In genomic region chr1:20250346-20250989, GRCh38 we compare ENCODE assay signal across 12 cellular contexts. TPM values are rescaled to one million over a fixed set of nuclear protein-coding genes. Genes with fewer than 3 reads are reported as not detected.
A peak's percentile ranks its signal among the peaks of the same experiment; 100 is the strongest.
DNase-seq lines count a peak whose midpoint lies in the region; ATAC-seq, FAIRE-seq and TF ChIP-seq lines count a peak whose summit lies in the region.
"Had no signal": no experiment of that assay in that cellular context is flagged by ENCODE, and none has a peak within 500 bp of the region (broad histone marks: within the 10 kb centered on the region; RNA-seq: fewer than 3 reads in every experiment).

No MANE protein-coding gene starts in this region.

- peaks cover 0 to 22% (median 0%) of the 10 kb centered on the region in 3 donors for H3K27me3 ChIP-seq in stomach
- H3K27me3 ChIP-seq: ascending aorta had no signal

- no peak for TF ChIP-seq EP300 in stomach (IDR thresholded peaks at IDR 0.05)

- no peaks in the 10 kb centered on the region for H3K36me3 ChIP-seq in stomach
- H3K36me3 ChIP-seq: ascending aorta had no signal

- TF ChIP-seq CTCF in fibroblast of pulmonary artery (IDR thresholded peaks at IDR 0.05; ENCODE audit: low read length, missing control alignments) (no peak), stomach (IDR thresholded peaks at IDR 0.05) (no peak)

- H3K36me3 Mint-ChIP-seq in activated T-cell treated with anti-CD3 and anti-CD28 coated beads, Interleukin-2, amount 50 U/mL, for 72 hours (ENCODE audit: insufficient read depth in 2 of 2) = peaks cover 0 to 4% of the 10 kb centered on the region in 2 donors
- H3K36me3 Mint-ChIP-seq in activated T-cell treated with anti-CD3 and anti-CD28 coated beads, Interleukin-2, amount 50 U/mL, for 24 hours (ENCODE audit: low read depth) = no peaks in the 10 kb centered on the region

- H3K27ac ChIP-seq in stomach = peak overlapping the region in 1 of 5 donors; percentile 24
- H3K27ac ChIP-seq: ascending aorta had no signal

- H3K4me1 Mint-ChIP-seq in activated T-cell treated with anti-CD3 and anti-CD28 coated beads, Interleukin-2, amount 50 U/mL, for 72 hours (ENCODE audit: low read depth) = peaks cover 28% of the 10 kb centered on the region
- peaks cover 26% of the 10 kb centered on the region for H3K4me1 Mint-ChIP-seq in activated T-cell treated with anti-CD3 and anti-CD28 coated beads, Interleukin-2, amount 50 U/mL, for 24 hours (ENCODE audit: low read depth)

- ATAC-seq in activated T-cell treated with anti-CD3 and anti-CD28 coated beads, Interleukin-2, amount 50 U/mL, for 72 hours (replicated peaks in 1 of 2) = peak in 1 of 2 donors; percentile 42

- H3K4me1 ChIP-seq in stomach = peaks cover 0 to 8% (median 2%) of the 10 kb centered on the region in 4 donors
- H3K4me1 ChIP-seq: ascending aorta had no signal

- peaks cover 2% of the 10 kb centered on the region in 2 donors for H3K9me3 Mint-ChIP-seq in activated T-cell treated with anti-CD3 and anti-CD28 coated beads, Interleukin-2, amount 50 U/mL, for 72 hours
- no peaks in the 10 kb centered on the region for H3K9me3 Mint-ChIP-seq in activated T-cell treated with anti-CD3 and anti-CD28 coated beads, Interleukin-2, amount 50 U/mL, for 24 hours

- H3K27me3 Mint-ChIP-seq in activated T-cell treated with anti-CD3 and anti-CD28 coated beads, Interleukin-2, amount 50 U/mL, for 72 hours (ENCODE audit: low read depth) = peaks cover 2% of the 10 kb centered on the region
- peaks cover 6% of the 10 kb centered on the region for H3K27me3 Mint-ChIP-seq in activated T-cell treated with anti-CD3 and anti-CD28 coated beads, Interleukin-2, amount 50 U/mL, for 24 hours

- peak; percentile 35 to 40 for DNase-seq in activated T-cell treated with anti-CD3 and anti-CD28 coated beads, Interleukin-2, amount 50 U/mL, for 72 hours
- no peak for DNase-seq in activated T-cell treated with anti-CD3 and anti-CD28 coated beads, Interleukin-2, amount 50 U/mL, for 24 hours
- DNase-seq in NCI-H748 treated with DMSO at 0.1 percent for 48 hours (lab: John Stamatoyannopoulos, UW) (peak; percentile 79), fibroblast of pulmonary artery (ENCODE audit: low read depth) (peak; percentile 33), stomach (peak; percentile 57), NCI-H526 (lab: John Stamatoyannopoulos, UW) (no peak), activated gamma-delta T cell (lab: John Stamatoyannopoulos, UW) (no peak), urothelium cell line (ENCODE audit: low spot score) (no peak)
- DNase-seq: C1 segment of cervical spinal cord had no signal

- no peak for TF ChIP-seq POLR2A in stomach (IDR thresholded peaks at IDR 0.05)

- 10 to 31% (median 17%) methylated on average over 7 of the region's 7 CpGs for WGBS in stomach, 5 donors

- peak overlapping the region; percentile 43 for H3K27ac Mint-ChIP-seq in activated T-cell treated with anti-CD3 and anti-CD28 coated beads, Interleukin-2, amount 50 U/mL, for 72 hours
- no peak overlapping the region for H3K27ac Mint-ChIP-seq in activated T-cell treated with anti-CD3 and anti-CD28 coated beads, Interleukin-2, amount 50 U/mL, for 24 hours

- H3K4me3 ChIP-seq in fibroblast of pulmonary artery (replicated peaks; ENCODE audit: low read depth, low read length) (no peak overlapping the region), stomach (no peak overlapping the region)
- H3K4me3 ChIP-seq: ascending aorta had no signal

- intact Hi-C loops in stomach (cut with DNase I; ENCODE audit: low total_unique reads) = no loop called here

- FAIRE-seq in urothelium cell line (lab: Jason Lieb, UNC) = no peak
- FAIRE-seq: H1 had no signal

- H3K9me3 ChIP-seq in stomach = no peaks in the 10 kb centered on the region
- H3K9me3 ChIP-seq: ascending aorta had no signal

- peak overlapping the region in 1 of 2 donors; percentile 27 for H3K4me3 Mint-ChIP-seq in activated T-cell treated with anti-CD3 and anti-CD28 coated beads, Interleukin-2, amount 50 U/mL, for 72 hours
- no peak overlapping the region for H3K4me3 Mint-ChIP-seq in activated T-cell treated with anti-CD3 and anti-CD28 coated beads, Interleukin-2, amount 50 U/mL, for 24 hours

RNA-seq across cellular contexts. Expression of gene VWA5B1, which starts 40.2 kb away (rescaled TPM):
- total RNA-seq in activated T-cell treated with anti-CD3 and anti-CD28 coated beads, Interleukin-2, amount 50 U/mL, for 72 hours = under 1 TPM in 1 of 2 donors, not detected in 1; 0.22 TPM
- total RNA-seq in stomach = not detected
- not detected for polyA plus RNA-seq in stomach
- total RNA-seq: ascending aorta, glomerular endothelial cell had no signal

Comparison
In these comparisons a context has a peak if more than half of its experiments do, and no peak if none do; other contexts are left out.
1. DNase-seq: peak in activated T-cell treated with anti-CD3 and anti-CD28 coated beads, Interleukin-2, amount 50 U/mL, for 72 hours (2 of 2), NCI-H748 treated with DMSO at 0.1 percent for 48 hours (single experiment), fibroblast of pulmonary artery (single experiment) and stomach (single experiment); none in activated T-cell treated with anti-CD3 and anti-CD28 coated beads, Interleukin-2, amount 50 U/mL, for 24 hours (single experiment), NCI-H526 (0 of 2), activated gamma-delta T cell (single experiment) and urothelium cell line (single experiment).